Comparison of ENCODE assay signal across 12 cellular contexts in genomic region chr7:157991761-157992160, GRCh38.
A peak's percentile ranks its signal among the peaks of the same experiment; 100 is the strongest.
DNase-seq lines count a peak whose midpoint lies in the region; ATAC-seq and TF ChIP-seq lines count a peak whose summit lies in the region.
"Had no signal": no experiment of that assay in that cellular context is flagged by ENCODE, and none has a peak within 500 bp of the region (broad histone marks: within the 10 kb centered on the region; RNA-seq: fewer than 3 reads in every experiment).

No MANE protein-coding gene starts in this region.

- CTCF ChIA-PET in HCT116 (lab: Charles Lee), result no interaction called here

- H3K79me2 ChIP-seq in HCT116 (ENCODE audit: insufficient read depth, low read length), result no peaks in the 10 kb centered on the region

- H3K9ac ChIP-seq in HCT116 (ENCODE audit: low read length), result no peak overlapping the region
- no peak overlapping the region for H3K9ac ChIP-seq in neuronal stem cell (ENCODE audit: low read depth, low read length, poor library complexity)

- H3K4me3 ChIP-seq in HCT116 (replicated peaks in 1 of 2; ENCODE audit: low read depth in 1 of 2, low read length in 2 of 2) (no peak overlapping the region), esophagus (ENCODE audit: low read depth in 1 of 2, low read length in 2 of 2) (no peak overlapping the region), neuronal stem cell (ENCODE audit: low read length in 2 of 2) (no peak overlapping the region), upper lobe of right lung (no peak overlapping the region)
- H3K4me3 ChIP-seq: A549, GM23338 had no signal

- H4K91ac ChIP-seq in neuronal stem cell (ENCODE audit: low read depth, low read length, poor library complexity), result no peak overlapping the region

- no peak for TF ChIP-seq RAD21 in HCT116 (IDR thresholded peaks at IDR 0.05; ENCODE audit: low read depth)

- no peak for TF ChIP-seq POLR2A in HCT116 (IDR thresholded peaks at IDR 0.05; ENCODE audit: borderline replicate concordance, extremely low read depth, insufficient read depth, insufficient read length)

- H3K14ac ChIP-seq in neuronal stem cell (ENCODE audit: low read length), result no peak overlapping the region

- peak overlapping the region; percentile 7 for H2BK15ac ChIP-seq in neuronal stem cell (ENCODE audit: low read length)

- H3K27me3 ChIP-seq in HCT116 (ENCODE audit: insufficient read depth, low read length), result peaks cover 6% of the 10 kb centered on the region; the same call in 1 of the 2 replicates
- H3K27me3 ChIP-seq in esophagus (ENCODE audit: control insufficient read depth in 1 of 2, insufficient read depth in 2 of 2, low read length in 2 of 2), result no peaks in the 10 kb centered on the region
- peaks cover 0 to 6% (median 0%) of the 10 kb centered on the region in 3 experiments for H3K27me3 ChIP-seq in neuronal stem cell (ENCODE audit: control insufficient read depth in 3 of 3, insufficient read depth in 3 of 3, low read depth in 1 of 3, low read length in 3 of 3)
- no peaks in the 10 kb centered on the region for H3K27me3 ChIP-seq in upper lobe of right lung
- H3K27me3 ChIP-seq: BE2C had no signal

- H2BK5ac ChIP-seq in neuronal stem cell (ENCODE audit: low read length), result no peak overlapping the region

- no TSS peak for BruUV-seq in HCT116 (replicated peaks; lab: Mats Ljungman, UMichigan)

- TF ChIP-seq CTCF in HCT116 (IDR thresholded peaks at IDR 0.05 in 2 of 3, conservative IDR thresholded peaks at IDR 0.05 in 1 of 3; ENCODE audit: borderline replicate concordance in 1 of 3, insufficient read depth in 1 of 3, low read depth in 2 of 3, low read length in 2 of 3) (no peak), upper lobe of right lung (IDR thresholded peaks at IDR 0.05) (no peak)

- H3K18ac ChIP-seq in neuronal stem cell (ENCODE audit: low read length), result no peak overlapping the region

- H2BK120ac ChIP-seq in neuronal stem cell (ENCODE audit: low read depth, low read length), result no peak overlapping the region

- DNase-seq in HCT116 (ENCODE audit: low read depth, low spot score) (no peak), neuronal stem cell (ENCODE audit: low spot score) (no peak), upper lobe of right lung (peak; percentile 29), NCI-H748 treated with DMSO at 0.1 percent for 48 hours (lab: John Stamatoyannopoulos, UW) (no peak), RPMI8226 (no peak)
- DNase-seq in stimulated activated CD8-positive, alpha-beta memory T cell treated with anti-CD3 and anti-CD28 coated beads, Interleukin-4, amount 100 ng/mL, for 48 hours, result no peak
- DNase-seq: BE2C, DMS 273 treated with DMSO at 0.1 percent for 48 hours, H9 had no signal

- H3K27ac ChIP-seq in HCT116 (ENCODE audit: low read depth, low read length) (no peak overlapping the region), esophagus (ENCODE audit: low read depth in 2 of 2, low read length in 1 of 2) (peak overlapping the region; percentile 62 to 70), neuronal stem cell (replicated peaks; ENCODE audit: low read length) (no peak overlapping the region), upper lobe of right lung (no peak overlapping the region)
- H3K27ac ChIP-seq: A549 had no signal

- no peak overlapping the region for H3K23ac ChIP-seq in neuronal stem cell (ENCODE audit: low read depth, low read length, poor library complexity)

- 51 to 64% methylated on average over 11 of the region's 11 CpGs for WGBS in esophagus, 2 donors
- WGBS in neuronal stem cell (ENCODE audit: extremely low coverage in 2 of 2, insufficient read length in 2 of 2, insufficient replicate concordance in 1 of 2), 2 donors, result no CpG with 5 or more reads among the region's 11 CpGs

- no peak overlapping the region for H4K8ac ChIP-seq in neuronal stem cell (ENCODE audit: low read depth, low read length)

- H3K4me1 ChIP-seq in HCT116 (ENCODE audit: control insufficient read depth in 1 of 2, insufficient read depth in 2 of 2, low read length in 2 of 2) (no peaks in the 10 kb centered on the region), esophagus (ENCODE audit: control insufficient read depth in 2 of 2, insufficient read depth in 2 of 2, low read length in 1 of 2) (peaks cover 0 to 13% of the 10 kb centered on the region in 2 donors), neuronal stem cell (ENCODE audit: control insufficient read depth in 2 of 2, insufficient read depth in 1 of 2, low read depth in 1 of 2, low read length in 2 of 2) (peaks cover 0 to 12% of the 10 kb centered on the region in 2 donors), upper lobe of right lung (no peaks in the 10 kb centered on the region)
- H3K4me1 ChIP-seq: A549, BE2C had no signal

- intact Hi-C loops in HCT116 (cut with micrococcal nuclease), result no loop called here
- intact Hi-C loops in upper lobe of right lung (cut with DNase I), result no loop called here

- ATAC-seq in HCT116 (peak; percentile 27; the same call in 1 of the 2 replicates), upper lobe of right lung (no peak)
- ATAC-seq: GM23338 had no signal

- peaks cover under 1% of the 10 kb centered on the region for H3K79me1 ChIP-seq in neuronal stem cell (ENCODE audit: low read depth, low read length)

- no peak overlapping the region for H2AFZ ChIP-seq in HCT116 (ENCODE audit: low read depth, low read length, poor library complexity, severe bottlenecking)
- no peak overlapping the region for H2AFZ ChIP-seq in neuronal stem cell (ENCODE audit: low read length)
- H2AFZ ChIP-seq: GM23338 had no signal

- no peaks in the 10 kb centered on the region for H4K20me1 ChIP-seq in HCT116 (ENCODE audit: insufficient read depth)

- no peak overlapping the region for H2BK12ac ChIP-seq in neuronal stem cell (ENCODE audit: low read length)

- no peak overlapping the region for H3K4me2 ChIP-seq in HCT116 (ENCODE audit: low read length)
- H3K4me2 ChIP-seq in neuronal stem cell (ENCODE audit: insufficient read depth, low read length, poor library complexity, severe bottlenecking), result no peak overlapping the region
- H3K4me2 ChIP-seq: A549, GM23338 had no signal

- H3K9me3 ChIP-seq in HCT116 (ENCODE audit: control insufficient read depth in 1 of 2, insufficient read depth in 1 of 2, low read depth in 1 of 2, low read length in 2 of 2) (no peaks in the 10 kb centered on the region), esophagus (ENCODE audit: control insufficient read depth in 2 of 2, insufficient read depth in 1 of 2, low read depth in 1 of 2, low read length in 1 of 2) (no peaks in the 10 kb centered on the region), neuronal stem cell (replicated peaks in 1 of 2; ENCODE audit: control insufficient read depth in 2 of 2, insufficient read depth in 1 of 2, low read depth in 1 of 2, low read length in 2 of 2) (no peaks in the 10 kb centered on the region), upper lobe of right lung (no peaks in the 10 kb centered on the region)
- H3K9me3 ChIP-seq: A549 had no signal

- POLR2A ChIA-PET in HCT116 (lab: Charles Lee), result no interaction called here

- H3K4ac ChIP-seq in neuronal stem cell (ENCODE audit: low read length), result no peak overlapping the region

- RAD21 ChIA-PET in HCT116 (lab: Charles Lee; ENCODE audit: low non-redundant PET in 1 of 2, low total read pairs in 2 of 2, uncharacterized antibody in 2 of 2, unreplicated experiment in 2 of 2), result no interaction called here

- no peak overlapping the region for H2AK5ac ChIP-seq in neuronal stem cell (ENCODE audit: low read depth, low read length)

- H3K36me3 ChIP-seq in HCT116 (ENCODE audit: control insufficient read depth in 1 of 2, insufficient read depth in 2 of 2, low read length in 2 of 2), result no peaks in the 10 kb centered on the region
- H3K36me3 ChIP-seq in esophagus (ENCODE audit: control insufficient read depth in 2 of 2, insufficient read depth in 2 of 2, low read length in 1 of 2), result no peaks in the 10 kb centered on the region
- H3K36me3 ChIP-seq in neuronal stem cell (replicated peaks in 1 of 2; ENCODE audit: control insufficient read depth in 2 of 2, insufficient read depth in 2 of 2, low read length in 2 of 2), result no peaks in the 10 kb centered on the region
- no peaks in the 10 kb centered on the region for H3K36me3 ChIP-seq in upper lobe of right lung
- H3K36me3 ChIP-seq: BE2C had no signal

- H3K9me2 ChIP-seq in HCT116 (ENCODE audit: insufficient read depth), result no peaks in the 10 kb centered on the region

TF ChIP-seq in HCT116, 20 proteins besides CTCF, POLR2A, EP300 and RAD21 (continues in another document):
- no peak for TF ChIP-seq YY1 (IDR thresholded peaks at IDR 0.05; ENCODE audit: extremely low read depth, insufficient replicate concordance, low read depth, low read length)
- TF ChIP-seq MAX (IDR thresholded peaks at IDR 0.05), result no peak
- TF ChIP-seq SIN3A (IDR thresholded peaks at IDR 0.05; ENCODE audit: low read depth), result no peak
- TF ChIP-seq SRF (IDR thresholded peaks at IDR 0.05; ENCODE audit: low read depth), result no peak
- no peak for TF ChIP-seq CEBPB (IDR thresholded peaks at IDR 0.05; ENCODE audit: low read depth)
- TF ChIP-seq EGR1 (IDR thresholded peaks at IDR 0.05; ENCODE audit: low read depth), result no peak
- TF ChIP-seq EZH2phosphoT487 (IDR thresholded peaks at IDR 0.05; ENCODE audit: borderline replicate concordance), result no peak
- no peak for TF ChIP-seq SP1 (IDR thresholded peaks at IDR 0.05; ENCODE audit: low read depth)
- TF ChIP-seq ATF3 (IDR thresholded peaks at IDR 0.05), result no peak
- TF ChIP-seq CBX3 (IDR thresholded peaks at IDR 0.05; ENCODE audit: low read depth), result no peak
- no peak for TF ChIP-seq TCF7L2 (IDR thresholded peaks at IDR 0.05; ENCODE audit: borderline replicate concordance, extremely low read depth, insufficient read depth, insufficient read length)
- no peak for TF ChIP-seq ELF1 (IDR thresholded peaks at IDR 0.05; ENCODE audit: borderline replicate concordance, low read depth)
- TF ChIP-seq FOSL1 (IDR thresholded peaks at IDR 0.05; ENCODE audit: low read depth), result no peak
- no peak for TF ChIP-seq POLR2AphosphoS5 (IDR thresholded peaks at IDR 0.05; ENCODE audit: low read depth, low read length)
- TF ChIP-seq JUND (IDR thresholded peaks at IDR 0.05), result no peak

Comparison
In these comparisons a context has a peak if more than half of its experiments do, and no peak if none do; other contexts are left out.
1. H3K27ac ChIP-seq: peak in esophagus (2 of 2); none in HCT116 (single experiment), neuronal stem cell (single experiment) and upper lobe of right lung (single experiment).